In the genomic region with DNA sequence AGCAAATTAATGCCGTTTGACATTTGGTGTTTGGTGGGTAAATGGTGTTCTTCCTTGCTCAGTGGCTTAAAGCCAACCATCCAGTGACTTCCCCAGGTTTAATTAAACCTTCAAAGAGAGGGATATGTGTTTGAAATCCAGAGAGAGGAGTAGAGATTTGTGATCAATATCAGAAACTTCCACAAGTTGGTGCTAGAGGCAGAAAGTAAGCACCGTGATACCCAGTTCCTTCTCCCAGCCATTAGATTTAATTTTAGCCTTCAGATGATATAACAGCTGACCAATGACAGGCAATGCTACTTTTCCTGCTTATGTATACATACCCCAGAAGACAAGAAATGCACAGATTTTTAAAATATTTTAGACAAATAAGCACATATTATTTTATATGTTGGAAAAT, we compare ENCODE assay signal across 8 cellular contexts.
A peak's percentile ranks its signal among the peaks of the same experiment; 100 is the strongest.
DNase-seq lines count a peak whose midpoint lies in the region; ATAC-seq and TF ChIP-seq lines count a peak whose summit lies in the region.

No MANE protein-coding gene starts in this region.

- H3K9me3 ChIP-seq in cardiac muscle cell (ENCODE audit: low read depth) (no peaks in the 10 kb centered on the region), Caco-2 (no peaks in the 10 kb centered on the region)

- DNase-seq in NCI-H345 (lab: John Stamatoyannopoulos, UW) (peak; percentile 18), NCI-H345 treated with DMSO at 0.1 percent for 48 hours (lab: John Stamatoyannopoulos, UW; ENCODE audit: unreplicated experiment) (no peak), SK-MEL-5 (ENCODE audit: low read depth, low spot score) (peak; percentile 50), cardiac muscle cell (ENCODE audit: low read depth in 1 of 2, low spot score in 1 of 2) (peak; percentile 45 to 48), Caco-2 (no peak), T-helper 2 cell (no peak)

- H3K27ac Mint-ChIP-seq in Caco-2 (ENCODE audit: unreplicated experiment): no peak overlapping the region

- H3K27me3 Mint-ChIP-seq in Caco-2 (ENCODE audit: insufficient read depth, unreplicated experiment): no peaks in the 10 kb centered on the region

- H3K36me3 Mint-ChIP-seq in Caco-2 (ENCODE audit: insufficient read depth, unreplicated experiment): no peaks in the 10 kb centered on the region

- H3K27ac ChIP-seq in cardiac muscle cell: no peak overlapping the region

- peak; percentile 56 for TF ChIP-seq CTCF in cardiac muscle cell (IDR thresholded peaks at IDR 0.05; ENCODE audit: low read depth, low read length)
- TF ChIP-seq CTCF in Caco-2 (IDR thresholded peaks at IDR 0.05; ENCODE audit: insufficient read depth in 1 of 2, low read depth in 1 of 2, low read length in 1 of 2, severe bottlenecking in 1 of 2, unreplicated experiment in 1 of 2): peak in 1 of 2 experiments; percentile 35

- no TSS peak for BruUV-seq in Caco-2 (replicated peaks; lab: Mats Ljungman, UMichigan)

- no peaks in the 10 kb centered on the region for H3K9me3 Mint-ChIP-seq in Caco-2 (ENCODE audit: unreplicated experiment)

- H3K36me3 ChIP-seq in cardiac muscle cell (no peaks in the 10 kb centered on the region), Caco-2 (ENCODE audit: control insufficient read depth, insufficient read depth, low read length) (no peaks in the 10 kb centered on the region)

- H3K4me1 ChIP-seq in cardiac muscle cell (ENCODE audit: low read depth) (peaks cover 11% of the 10 kb centered on the region), Caco-2 (no peaks in the 10 kb centered on the region)

- no peak overlapping the region for H3K4me3 ChIP-seq in cardiac muscle cell
- H3K4me3 ChIP-seq in Caco-2 (ENCODE audit: low read depth, low read length): no peak overlapping the region

- H3K27me3 ChIP-seq in cardiac muscle cell: no peaks in the 10 kb centered on the region
- no peaks in the 10 kb centered on the region for H3K27me3 ChIP-seq in Caco-2 (replicated peaks; ENCODE audit: control insufficient read depth, insufficient read depth, low read length)

- no peaks in the 10 kb centered on the region for H3K4me1 Mint-ChIP-seq in Caco-2 (ENCODE audit: low read depth, unreplicated experiment)

- CTCF ChIA-PET in Caco-2 (lab: Charles Lee): no interaction called here

- POLR2A ChIA-PET in Caco-2 (lab: Charles Lee): no interaction called here

- no peak overlapping the region for H3K4me3 Mint-ChIP-seq in Caco-2 (ENCODE audit: unreplicated experiment)

- intact Hi-C loops in Caco-2 (cut with micrococcal nuclease; ENCODE audit: unreplicated experiment): loop anchor here (2.0 to 10.0 kb wide), 3 partner anchors 234 to 410 kb away; no protein-coding TSS in a partner anchor

- no peak for ATAC-seq in HG03457 (IDR thresholded peaks at IDR 0.05; ENCODE audit: unreplicated experiment)
- ATAC-seq in HG03469 (IDR thresholded peaks at IDR 0.05; ENCODE audit: unreplicated experiment): no peak

- in situ Hi-C loops in SK-MEL-5 (cut with HindIII; ENCODE audit: low pct_unique_long_range_greater_than_20kb, low sequenced_read_pairs): no loop called here

Comparison
In these comparisons a context has a peak if more than half of its experiments do, and no peak if none do; other contexts are left out.
1. DNase-seq: peak in NCI-H345 (single experiment), SK-MEL-5 (single experiment) and cardiac muscle cell (2 of 2); none in NCI-H345 treated with DMSO at 0.1 percent for 48 hours (single experiment), Caco-2 (0 of 2) and T-helper 2 cell (0 of 5).